Comparison of ENCODE assay signal across 8 cellular contexts in genomic region chr17:33647976-33648375, GRCh38.
DNase-seq lines count a peak whose midpoint lies in the region; ATAC-seq and TF ChIP-seq lines count a peak whose summit lies in the region.

No MANE protein-coding gene starts in this region.

- H3K27me3 Mint-ChIP-seq in H9 (ENCODE audit: low read depth), result peaks cover 2% of the 10 kb centered on the region; the same call in 1 of the 2 replicates
- peaks cover 30 to 40% of the 10 kb centered on the region in 2 donors for H3K27me3 Mint-ChIP-seq in natural killer cell treated with Interleukin-12 subunit alpha and Interleukin-12 subunit beta and Interleukin-15 and Interleukin-18, amount 100 ng/mL, for 72 hours

- H3K9me3 ChIP-seq in AG04450 (ENCODE audit: control insufficient read depth, insufficient read depth, low read length) (no peaks in the 10 kb centered on the region; the same call in 1 of the 2 replicates), H9 (ENCODE audit: control insufficient read depth, low read depth, low read length) (no peaks in the 10 kb centered on the region), aorta (ENCODE audit: control insufficient read depth, low read length) (peaks cover 2% of the 10 kb centered on the region)

- H3K14ac ChIP-seq in H9 (ENCODE audit: insufficient read depth, low read length), result no peak overlapping the region

- H3K23ac ChIP-seq in H9 (ENCODE audit: insufficient read length, low read depth, low read length), result no peak overlapping the region

- no peak overlapping the region for H2AK5ac ChIP-seq in H9 (ENCODE audit: insufficient read length, low read length)

- no peak overlapping the region for H4K5ac ChIP-seq in H9 (ENCODE audit: insufficient read length, low read depth, low read length)

- H4K91ac ChIP-seq in H9 (ENCODE audit: insufficient read length, low read depth, low read length), result no peak overlapping the region

- H3K9me3 Mint-ChIP-seq in H9, result no peaks in the 10 kb centered on the region
- no peaks in the 10 kb centered on the region for H3K9me3 Mint-ChIP-seq in natural killer cell treated with Interleukin-12 subunit alpha and Interleukin-12 subunit beta and Interleukin-15 and Interleukin-18, amount 100 ng/mL, for 72 hours

- POLR2A ChIA-PET in AG04450 (lab: Yijun Ruan, JAX), result no interaction called here

- H2BK15ac ChIP-seq in H9 (ENCODE audit: low read depth, low read length), result no peak overlapping the region

- H3K4me3 ChIP-seq in AG04450 (ENCODE audit: low read depth, low read length), result no peak overlapping the region
- no peak overlapping the region for H3K4me3 ChIP-seq in aorta (ENCODE audit: low read length in 2 of 2)

- no peak overlapping the region for H3K18ac ChIP-seq in H9 (ENCODE audit: insufficient read length, low read depth, low read length)

- no peak overlapping the region for H2BK120ac ChIP-seq in H9 (ENCODE audit: low read depth, low read length, poor library complexity, severe bottlenecking)

- no peak overlapping the region for H2AFZ ChIP-seq in H9 (ENCODE audit: low read length)

- H3K36me3 Mint-ChIP-seq in H9 (ENCODE audit: insufficient read depth in 1 of 3, low read depth in 3 of 3), result no peaks in the 10 kb centered on the region
- no peaks in the 10 kb centered on the region for H3K36me3 Mint-ChIP-seq in natural killer cell treated with Interleukin-12 subunit alpha and Interleukin-12 subunit beta and Interleukin-15 and Interleukin-18, amount 100 ng/mL, for 72 hours

- no peaks in the 10 kb centered on the region for H4K20me1 ChIP-seq in H9 (ENCODE audit: control insufficient read depth, insufficient read depth, insufficient read length)

- no peaks in the 10 kb centered on the region for H3K36me3 ChIP-seq in aorta (ENCODE audit: control insufficient read depth in 1 of 2, insufficient read depth in 2 of 2, low read length in 1 of 2)

- no peak overlapping the region for H2BK5ac ChIP-seq in H9 (ENCODE audit: insufficient read length, low read length)

- no CpG with 5 or more reads among the region's 2 CpGs for WGBS in H9 (ENCODE audit: extremely low coverage, insufficient read length, low lambda C conversion rate)
- 36 to 38% methylated on average over 2 of the region's 2 CpGs for WGBS in aorta, 2 donors

- H3K27ac ChIP-seq in AG04450 (ENCODE audit: low read depth, low read length) (no peak overlapping the region), H9 (ENCODE audit: insufficient read length, low read depth, low read length) (no peak overlapping the region), aorta (ENCODE audit: low read depth in 1 of 2, low read length in 2 of 2) (no peak overlapping the region)

- H3K56ac ChIP-seq in H9 (ENCODE audit: insufficient read length, low read depth, low read length), result no peak overlapping the region

- CTCF ChIA-PET in AG04450 (lab: Charles Lee), result no interaction called here

- DNase-seq in AG04450 (ENCODE audit: low read depth, low spot score), result no peak
- DNase-seq in H9, result peak; percentile 51
- peak; percentile 31 for DNase-seq in astrocyte of the hippocampus (ENCODE audit: low read depth, low spot score)
- DNase-seq in left lobe of liver (ENCODE audit: low spot score), result no peak
- DNase-seq in natural killer cell treated with Interleukin-12 subunit alpha and Interleukin-12 subunit beta and Interleukin-15 and Interleukin-18, amount 100 ng/mL, for 72 hours (ENCODE audit: low spot score), result no peak
- no peak for DNase-seq in aorta

- peaks cover 9 to 14% of the 10 kb centered on the region in 2 experiments; a peak in 3 of 4 replicates for H3K4me1 Mint-ChIP-seq in H9
- H3K4me1 Mint-ChIP-seq in natural killer cell treated with Interleukin-12 subunit alpha and Interleukin-12 subunit beta and Interleukin-15 and Interleukin-18, amount 100 ng/mL, for 72 hours (ENCODE audit: low read depth in 2 of 2), result no peaks in the 10 kb centered on the region

- H4K8ac ChIP-seq in H9 (replicated peaks; ENCODE audit: insufficient read length, low read depth, low read length), result no peak overlapping the region

- H3T11ph ChIP-seq in H9 (ENCODE audit: low read length), result no peak overlapping the region

- H3K9ac ChIP-seq in H9 (ENCODE audit: extremely low read depth, insufficient read length, low read length), result no peak overlapping the region

- H3K4me1 ChIP-seq in H9 (ENCODE audit: insufficient read depth, low read length) (no peaks in the 10 kb centered on the region), aorta (ENCODE audit: control insufficient read depth in 1 of 2, insufficient read depth in 2 of 2, low read length in 2 of 2) (no peaks in the 10 kb centered on the region)

- no peaks in the 10 kb centered on the region for H3K79me1 ChIP-seq in H9 (ENCODE audit: insufficient read depth, low read depth, low read length, poor library complexity, severe bottlenecking)

- ATAC-seq in left lobe of liver (peak; percentile 69), HG03571 (IDR thresholded peaks at IDR 0.05; ENCODE audit: unreplicated experiment) (no peak), HG02885 (IDR thresholded peaks at IDR 0.05; ENCODE audit: poor library complexity, unreplicated experiment) (no peak), aorta (ENCODE audit: low FRiP score) (no peak)
- no peak for ATAC-seq in natural killer cell treated with Interleukin-12 subunit alpha and Interleukin-12 subunit beta and Interleukin-15 and Interleukin-18, amount 100 ng/mL, for 72 hours

- no peaks in the 10 kb centered on the region for H3K79me2 ChIP-seq in H9 (ENCODE audit: insufficient read depth, low read length)

- intact Hi-C loops in aorta (cut with DNase I), result loop anchor here in 1 of 2 donors (10.0 kb wide), 1 partner anchor 123 kb away; no protein-coding TSS in a partner anchor

- H3K27ac Mint-ChIP-seq in H9, result no peak overlapping the region
- no peak overlapping the region for H3K27ac Mint-ChIP-seq in natural killer cell treated with Interleukin-12 subunit alpha and Interleukin-12 subunit beta and Interleukin-15 and Interleukin-18, amount 100 ng/mL, for 72 hours

- H3K4me3 Mint-ChIP-seq in H9, result no peak overlapping the region
- H3K4me3 Mint-ChIP-seq in natural killer cell treated with Interleukin-12 subunit alpha and Interleukin-12 subunit beta and Interleukin-15 and Interleukin-18, amount 100 ng/mL, for 72 hours, result no peak overlapping the region

- peak; percentile 33 for TF ChIP-seq CTCF in AG04450 (IDR thresholded peaks at IDR 0.05; ENCODE audit: low read depth, low read length)
- peak; percentile 74 for TF ChIP-seq CTCF in H9 (conservative IDR thresholded peaks at IDR 0.05)

- no peak overlapping the region for H2BK20ac ChIP-seq in H9 (ENCODE audit: low read depth, low read length, poor library complexity, severe bottlenecking)

- H3K27me3 ChIP-seq in AG04450 (ENCODE audit: control insufficient read depth, insufficient read depth, low read length) (no peaks in the 10 kb centered on the region), H9 (ENCODE audit: insufficient read depth, low read length) (no peaks in the 10 kb centered on the region), aorta (ENCODE audit: control insufficient read depth in 1 of 2, insufficient read depth in 2 of 2, low read length in 1 of 2) (no peaks in the 10 kb centered on the region)

- H3K4me2 ChIP-seq in H9 (ENCODE audit: insufficient read depth, insufficient read length, low read length), result no peak overlapping the region

- no peak overlapping the region for H2BK12ac ChIP-seq in H9 (ENCODE audit: insufficient read length, low read depth, low read length)

- no peaks in the 10 kb centered on the region for H3K23me2 ChIP-seq in H9 (ENCODE audit: insufficient read length, low read depth, low read length, poor library complexity, severe bottlenecking)

- H3K4ac ChIP-seq in H9 (ENCODE audit: low read depth, low read length), result no peak overlapping the region

Comparison
In these comparisons a context has a peak if more than half of its experiments do, and no peak if none do; other contexts are left out.
1. DNase-seq: peak in H9 (single experiment) and astrocyte of the hippocampus (single experiment); none in AG04450 (single experiment), left lobe of liver (single experiment), natural killer cell treated with Interleukin-12 subunit alpha and Interleukin-12 subunit beta and Interleukin-15 and Interleukin-18, amount 100 ng/mL, for 72 hours (single experiment) and aorta (0 of 2).